Comparison of ENCODE assay signal across 10 cellular contexts in genomic region chr1:206925116-206925736, GRCh38. TPM values are rescaled to one million over a fixed set of nuclear protein-coding genes. Genes with fewer than 3 reads are reported as not detected.
DNase-seq lines count a peak whose midpoint lies in the region; ATAC-seq and TF ChIP-seq lines count a peak whose summit lies in the region.
"Had no signal": no experiment of that assay in that cellular context is flagged by ENCODE, and none has a peak within 500 bp of the region (broad histone marks: within the 10 kb centered on the region; RNA-seq: fewer than 3 reads in every experiment).

No MANE protein-coding gene starts in this region.

- CTCF ChIA-PET in WTC11 (lab: Charles Lee) = interaction anchor here (0.6 to 2.1 kb wide), 11 partner anchors 8 to 190 kb away, joined by 3 to 17 read pairs (median 6); no protein-coding TSS in a partner anchor

- no peaks in the 10 kb centered on the region for H3K36me3 Mint-ChIP-seq in WTC11

- no peaks in the 10 kb centered on the region for H3K9me3 Mint-ChIP-seq in WTC11

- no peak overlapping the region for H3K4me3 Mint-ChIP-seq in WTC11

- peak; percentile 26 for TF ChIP-seq CTCF in GM12865 (IDR thresholded peaks at IDR 0.05; ENCODE audit: insufficient read depth, low read depth, low read length, missing control alignments)
- TF ChIP-seq CTCF in WTC11 (IDR thresholded peaks at IDR 0.05) = no peak

- no peaks in the 10 kb centered on the region for H3K4me1 Mint-ChIP-seq in WTC11

- no peaks in the 10 kb centered on the region; the same call in 1 of the 2 replicates for H3K27me3 Mint-ChIP-seq in WTC11 (ENCODE audit: low read depth)

- peak; percentile 97 for DNase-seq in GM12865 (ENCODE audit: low read depth)
- peak; percentile 25 for DNase-seq in WTC11 (ENCODE audit: low spot score)
- peak; percentile 66 for DNase-seq in islet precursor cell
- no peak for DNase-seq in EL
- no peak for DNase-seq in LoVo (ENCODE audit: low spot score)
- no peak for DNase-seq in NCI-H1105 treated with DMSO at 0.1 percent for 48 hours (lab: John Stamatoyannopoulos, UW)

- H3K4me3 ChIP-seq in GM12865 (ENCODE audit: low read depth, low read length) = no peak overlapping the region

- H3K27ac Mint-ChIP-seq in WTC11 = no peak overlapping the region

- POLR2A ChIA-PET in WTC11 (lab: Charles Lee) = no interaction called here

- ATAC-seq in GM19455 (IDR thresholded peaks at IDR 0.05; ENCODE audit: unreplicated experiment) (peak; percentile 49), HG03342 (IDR thresholded peaks at IDR 0.05; ENCODE audit: unreplicated experiment) (peak; percentile 72), WTC11 (peak; percentile 85)

TF ChIP-seq in WTC11, 78 proteins besides CTCF, POLR2A, EP300 and RAD21:
- TF ChIP-seq RELA (CRISPR knock-in tag; IDR thresholded peaks at IDR 0.05; ENCODE audit: borderline replicate concordance) = no peak

RNA-seq across cellular contexts. Expression of gene FCMR, which starts 3.5 kb away (rescaled TPM):
- total RNA-seq in WTC11 (2021) = 0.37 to 1.0 TPM (median 0.71 TPM) in 3 replicates
- total RNA-seq: dermis microvascular lymphatic vessel endothelial cell had no signal

RNA-seq across cellular contexts. Expression of gene PIGR, which starts 21.0 kb away (rescaled TPM):
- 1.8 to 2.2 TPM (median 1.9 TPM) in 3 replicates for total RNA-seq in WTC11 (2021)
- total RNA-seq: dermis microvascular lymphatic vessel endothelial cell, M059J had no signal

RNA-seq across cellular contexts. Expression of gene IL24, which starts 28.0 kb away (rescaled TPM):
- total RNA-seq in WTC11 (2021) = not detected in 3 replicates
- total RNA-seq: dermis microvascular lymphatic vessel endothelial cell had no signal

RNA-seq across cellular contexts. Expression of gene FCAMR, which starts 45.0 kb away (rescaled TPM):
- not detected in 3 replicates for total RNA-seq in WTC11 (2021)
- total RNA-seq: dermis microvascular lymphatic vessel endothelial cell, M059J had no signal

RNA-seq across cellular contexts. Expression of gene IL20, which starts 59.8 kb away (rescaled TPM):
- total RNA-seq in WTC11 (2021) = not detected in 3 replicates
- total RNA-seq: dermis microvascular lymphatic vessel endothelial cell, M059J had no signal

Comparison
In these comparisons a context has a peak if more than half of its experiments do, and no peak if none do; other contexts are left out.
1. DNase-seq: peak in GM12865 (single experiment), WTC11 (single experiment) and islet precursor cell (single experiment); none in EL (single experiment), LoVo (single experiment) and NCI-H1105 treated with DMSO at 0.1 percent for 48 hours (single experiment).
2. Peak in every context shown above with its lines, with median percentiles within 50 percentile points of each other: ATAC-seq.